Comparison of ENCODE assay signal across 19 cellular contexts in the genomic region with DNA sequence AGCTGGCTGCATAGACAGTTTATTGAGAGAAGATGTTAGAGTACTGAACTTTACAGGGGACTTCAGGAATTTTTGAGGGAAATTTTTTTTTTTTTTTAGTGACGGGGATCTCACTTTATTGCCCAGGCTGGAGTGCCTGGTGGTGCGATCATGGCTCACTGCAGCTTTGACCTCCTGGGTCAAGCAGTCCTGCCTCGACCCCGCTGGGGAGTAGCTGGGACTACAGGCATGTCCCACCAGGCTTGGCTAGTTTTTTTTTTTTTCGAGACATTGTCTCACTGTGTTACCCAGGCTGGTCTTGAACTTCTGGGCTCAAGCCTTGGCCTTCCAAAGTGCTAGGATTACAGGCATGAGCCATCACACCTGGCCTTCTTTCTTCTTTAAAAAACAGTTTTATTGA. TPM values are rescaled to one million over a fixed set of nuclear protein-coding genes. Genes with fewer than 3 reads are reported as not detected.
A peak's percentile ranks its signal among the peaks of the same experiment; 100 is the strongest.
DNase-seq lines count a peak whose midpoint lies in the region; ATAC-seq and TF ChIP-seq lines count a peak whose summit lies in the region.
"Had no signal": no experiment of that assay in that cellular context is flagged by ENCODE, and none has a peak within 500 bp of the region (broad histone marks: within the 10 kb centered on the region; RNA-seq: fewer than 3 reads in every experiment).

No MANE protein-coding gene starts in this region.

- H3K4me3 Mint-ChIP-seq in natural killer cell (no peak overlapping the region), T-cell (no peak overlapping the region), endothelial cell (ENCODE audit: unreplicated experiment) (peak overlapping the region; percentile 52)
- H3K4me3 Mint-ChIP-seq in natural killer cell treated with Interleukin-12 subunit alpha and Interleukin-12 subunit beta and Interleukin-15 and Interleukin-18, amount 100 ng/mL, for 72 hours = no peak overlapping the region

- H3K9me3 Mint-ChIP-seq in natural killer cell (no peaks in the 10 kb centered on the region), T-cell (no peaks in the 10 kb centered on the region), endothelial cell (ENCODE audit: unreplicated experiment) (no peaks in the 10 kb centered on the region)
- no peaks in the 10 kb centered on the region for H3K9me3 Mint-ChIP-seq in natural killer cell treated with Interleukin-12 subunit alpha and Interleukin-12 subunit beta and Interleukin-15 and Interleukin-18, amount 100 ng/mL, for 72 hours

- H3K27me3 Mint-ChIP-seq in natural killer cell (ENCODE audit: low read depth in 2 of 2) = no peaks in the 10 kb centered on the region
- H3K27me3 Mint-ChIP-seq in natural killer cell treated with Interleukin-12 subunit alpha and Interleukin-12 subunit beta and Interleukin-15 and Interleukin-18, amount 100 ng/mL, for 72 hours = no peaks in the 10 kb centered on the region
- H3K27me3 Mint-ChIP-seq in T-cell = no peaks in the 10 kb centered on the region
- H3K27me3 Mint-ChIP-seq in endothelial cell (ENCODE audit: unreplicated experiment) = no peaks in the 10 kb centered on the region

- POLR2A ChIA-PET in T-cell (lab: Charles Lee) = no interaction called here

- TF ChIP-seq CTCF in natural killer cell (IDR thresholded peaks at IDR 0.05) (no peak), endothelial cell (IDR thresholded peaks at IDR 0.05; ENCODE audit: unreplicated experiment) (no peak)

- H3K27ac Mint-ChIP-seq in natural killer cell (peak overlapping the region; percentile 21 to 41), T-cell (peak overlapping the region; percentile 33 to 55), endothelial cell (ENCODE audit: unreplicated experiment) (peak overlapping the region; percentile 65)
- no peak overlapping the region for H3K27ac Mint-ChIP-seq in natural killer cell treated with Interleukin-12 subunit alpha and Interleukin-12 subunit beta and Interleukin-15 and Interleukin-18, amount 100 ng/mL, for 72 hours

- H3K4me1 Mint-ChIP-seq in natural killer cell (peaks cover 21 to 27% of the 10 kb centered on the region in 2 donors), T-cell (peaks cover 22 to 24% (median 24%) of the 10 kb centered on the region in 3 donors), endothelial cell (ENCODE audit: unreplicated experiment) (no peaks in the 10 kb centered on the region)
- peaks cover 6 to 20% of the 10 kb centered on the region in 2 donors for H3K4me1 Mint-ChIP-seq in natural killer cell treated with Interleukin-12 subunit alpha and Interleukin-12 subunit beta and Interleukin-15 and Interleukin-18, amount 100 ng/mL, for 72 hours (ENCODE audit: low read depth in 2 of 2)

- H3K36me3 Mint-ChIP-seq in natural killer cell (peaks cover 19% of the 10 kb centered on the region), T-cell (peaks cover 62% of the 10 kb centered on the region), endothelial cell (ENCODE audit: low read depth, unreplicated experiment) (peaks cover 21% of the 10 kb centered on the region)
- peaks cover 26% of the 10 kb centered on the region for H3K36me3 Mint-ChIP-seq in natural killer cell treated with Interleukin-12 subunit alpha and Interleukin-12 subunit beta and Interleukin-15 and Interleukin-18, amount 100 ng/mL, for 72 hours

- ATAC-seq in natural killer cell = no peak
- no peak for ATAC-seq in natural killer cell treated with Interleukin-12 subunit alpha and Interleukin-12 subunit beta and Interleukin-15 and Interleukin-18, amount 100 ng/mL, for 72 hours
- ATAC-seq in T-cell (replicated peaks in 1 of 4) = peak in 1 of 4 experiments; percentile 23
- no peak for ATAC-seq in GM21423 (IDR thresholded peaks at IDR 0.05; ENCODE audit: unreplicated experiment)
- ATAC-seq: PC-3 had no signal

- DNase-seq in natural killer cell (no peak), T-cell (no peak), endothelial cell (ENCODE audit: low spot score) (no peak), DMS 273 (lab: John Stamatoyannopoulos, UW; ENCODE audit: unreplicated experiment) (no peak)
- no peak for DNase-seq in natural killer cell treated with Interleukin-12 subunit alpha and Interleukin-12 subunit beta and Interleukin-15 and Interleukin-18, amount 100 ng/mL, for 72 hours (ENCODE audit: low spot score)
- DNase-seq in activated effector memory CD4-positive, alpha-beta T cell treated with anti-CD3 and anti-CD28 coated beads, Interleukin-2, amount 50 U/mL, for 16 hours = no peak
- DNase-seq: ACHN, C1 segment of cervical spinal cord, DMS 273 treated with DMSO at 0.1 percent for 48 hours, DND-41, NCI-H1417 treated with DMSO at 0.1 percent for 48 hours, NCI-H1930, NCI-H345, NCI-H524 treated with DMSO at 0.1 percent for 48 hours, PC-3, SIG-M5 had no signal

- CTCF ChIA-PET in T-cell (lab: Charles Lee) = no interaction called here

- intact Hi-C loops in natural killer cell (cut with micrococcal nuclease) = no loop called here

RNA-seq across cellular contexts. Expression of gene EFCAB8, which starts 10.8 kb away (rescaled TPM):
- total RNA-seq in natural killer cell = 1 to 10 TPM; 1.2 to 2.9 (median 2.3) TPM
- 1 to 10 TPM in 1 of 2 donors, under 1 TPM in 1; 0.78 to 3.1 TPM for total RNA-seq in natural killer cell treated with Interleukin-12 subunit alpha and Interleukin-12 subunit beta and Interleukin-15 and Interleukin-18, amount 100 ng/mL, for 72 hours
- 1 to 10 TPM in 4 of 5 donors, under 1 TPM in 1; 0.80 to 1.5 (median 1.2) TPM for total RNA-seq in T-cell
- 1.1 TPM for total RNA-seq in endothelial cell (ENCODE audit: unreplicated experiment)
- total RNA-seq: HT1080, M059J, PC-3 had no signal

RNA-seq across cellular contexts. Expression of gene MAPRE1, which starts 28.2 kb away (rescaled TPM):
- total RNA-seq in natural killer cell (100 to 1,000 TPM; 133 to 139 (median 137) TPM), T-cell (100 to 1,000 TPM in 1 of 5 donors, 10 to 100 TPM in 4; 67.9 to 104 (median 77.8) TPM), endothelial cell (ENCODE audit: unreplicated experiment) (131 TPM)
- total RNA-seq in natural killer cell treated with Interleukin-12 subunit alpha and Interleukin-12 subunit beta and Interleukin-15 and Interleukin-18, amount 100 ng/mL, for 72 hours = 100 to 1,000 TPM; 122 to 142 TPM

Comparison
In these comparisons a context has a peak if more than half of its experiments do, and no peak if none do; other contexts are left out.
1. H3K27ac Mint-ChIP-seq: peak in natural killer cell (2 of 2), T-cell (2 of 2) and endothelial cell (single experiment); none in natural killer cell treated with Interleukin-12 subunit alpha and Interleukin-12 subunit beta and Interleukin-15 and Interleukin-18, amount 100 ng/mL, for 72 hours (0 of 2).